In genomic region chr1:11067716-11068495, GRCh38 we compare ENCODE assay signal across 28 cellular contexts. TPM values are rescaled to one million over a fixed set of nuclear protein-coding genes. Genes with fewer than 3 reads are reported as not detected.
DNase-seq lines count a peak whose midpoint lies in the region; ATAC-seq and TF ChIP-seq lines count a peak whose summit lies in the region.
"Had no signal": no experiment of that assay in that cellular context is flagged by ENCODE, and none has a peak within 500 bp of the region (broad histone marks: within the 10 kb centered on the region; RNA-seq: fewer than 3 reads in every experiment).

No MANE protein-coding gene starts in this region.

- no peaks in the 10 kb centered on the region for H3K9me3 ChIP-seq in upper lobe of right lung
- H3K9me3 ChIP-seq: BLaER1, body of pancreas, Caco-2, SJCRH30, thoracic aorta, vagina had no signal

- H3K36me3 ChIP-seq in upper lobe of right lung: peaks cover 73% of the 10 kb centered on the region

- H3K4me3 ChIP-seq in upper lobe of right lung: no peak overlapping the region
- H3K4me3 ChIP-seq: BLaER1, body of pancreas, GM23338, SJCRH30, skin epidermis, thoracic aorta, vagina had no signal

- TF ChIP-seq CTCF in chondrocyte (IDR thresholded peaks at IDR 0.05) (no peak), upper lobe of right lung (IDR thresholded peaks at IDR 0.05) (no peak), CD14-positive monocyte (IDR thresholded peaks at IDR 0.05) (no peak)

- POLR2A ChIA-PET in activated naive CD8-positive, alpha-beta T cell treated with anti-CD3 and anti-CD28 coated beads, Interleukin-2, amount 10 ng/mL, durations not matched to agents 7 days and 5 days (lab: Charles Lee): no interaction called here

- peaks cover 38% of the 10 kb centered on the region for H3K36me3 Mint-ChIP-seq in activated naive CD8-positive, alpha-beta T cell treated with anti-CD3 and anti-CD28 coated beads, Interleukin-2, amount 10 ng/mL, durations not matched to agents 7 days and 5 days
- peaks cover 53% of the 10 kb centered on the region for H3K36me3 Mint-ChIP-seq in activated naive CD8-positive, alpha-beta T cell treated with anti-CD3 and anti-CD28 coated beads for 36 hours
- H3K36me3 Mint-ChIP-seq in chondrocyte (ENCODE audit: low read depth) (peaks cover 46% of the 10 kb centered on the region), CD14-positive monocyte (peaks cover 75 to 91% of the 10 kb centered on the region in 2 donors)

- H3K4me1 Mint-ChIP-seq in activated naive CD8-positive, alpha-beta T cell treated with anti-CD3 and anti-CD28 coated beads, Interleukin-2, amount 10 ng/mL, durations not matched to agents 7 days and 5 days: peaks cover 28% of the 10 kb centered on the region
- peaks cover 13% of the 10 kb centered on the region for H3K4me1 Mint-ChIP-seq in activated naive CD8-positive, alpha-beta T cell treated with anti-CD3 and anti-CD28 coated beads for 36 hours
- H3K4me1 Mint-ChIP-seq in chondrocyte (ENCODE audit: low read depth) (no peaks in the 10 kb centered on the region), CD14-positive monocyte (no peaks in the 10 kb centered on the region)

- H3K9me3 Mint-ChIP-seq in activated naive CD8-positive, alpha-beta T cell treated with anti-CD3 and anti-CD28 coated beads, Interleukin-2, amount 10 ng/mL, durations not matched to agents 7 days and 5 days: no peaks in the 10 kb centered on the region
- no peaks in the 10 kb centered on the region for H3K9me3 Mint-ChIP-seq in activated naive CD8-positive, alpha-beta T cell treated with anti-CD3 and anti-CD28 coated beads for 36 hours
- no peaks in the 10 kb centered on the region for H3K9me3 Mint-ChIP-seq in chondrocyte (ENCODE audit: low read depth)
- peaks cover 0 to 4% (median 2%) of the 10 kb centered on the region in 7 donors for H3K9me3 Mint-ChIP-seq in CD14-positive monocyte
- H3K9me3 Mint-ChIP-seq: activated T-helper 2 cell treated with anti-CD3 and anti-CD28 coated beads, Interferon-gamma antibody, Interleukin-2, Interleukin-4, amounts not matched to agents 10 μg/mL and 5 μg/mL and 100 μg/mL, durations not matched to agents 14 hours and 24 hours and 36 hours; GM23338; T-cell had no signal

- no peaks in the 10 kb centered on the region for H3K4me1 ChIP-seq in upper lobe of right lung
- H3K4me1 ChIP-seq: Caco-2, SJCRH30, vagina had no signal

- no peak overlapping the region for H3K4me3 Mint-ChIP-seq in activated naive CD8-positive, alpha-beta T cell treated with anti-CD3 and anti-CD28 coated beads, Interleukin-2, amount 10 ng/mL, durations not matched to agents 7 days and 5 days
- H3K4me3 Mint-ChIP-seq in activated naive CD8-positive, alpha-beta T cell treated with anti-CD3 and anti-CD28 coated beads for 36 hours: no peak overlapping the region
- no peak overlapping the region for H3K4me3 Mint-ChIP-seq in chondrocyte (ENCODE audit: unreplicated experiment)
- H3K4me3 Mint-ChIP-seq in CD14-positive monocyte: no peak overlapping the region
- H3K4me3 Mint-ChIP-seq: activated CD4-positive, alpha-beta T cell treated with anti-CD3 and anti-CD28 coated beads for 36 hours; GM23338; T-cell had no signal

- ATAC-seq in activated naive CD8-positive, alpha-beta T cell treated with anti-CD3 and anti-CD28 coated beads, Interleukin-2, amount 10 ng/mL, durations not matched to agents 7 days and 5 days (ENCODE audit: low read depth): no peak
- ATAC-seq in upper lobe of right lung: no peak
- ATAC-seq: activated CD4-positive, alpha-beta T cell treated with anti-CD3 and anti-CD28 coated beads for 36 hours; body of pancreas; GM23338; T-cell had no signal

- no peaks in the 10 kb centered on the region for H3K27me3 Mint-ChIP-seq in activated naive CD8-positive, alpha-beta T cell treated with anti-CD3 and anti-CD28 coated beads, Interleukin-2, amount 10 ng/mL, durations not matched to agents 7 days and 5 days
- no peaks in the 10 kb centered on the region for H3K27me3 Mint-ChIP-seq in activated naive CD8-positive, alpha-beta T cell treated with anti-CD3 and anti-CD28 coated beads for 36 hours
- no peaks in the 10 kb centered on the region for H3K27me3 Mint-ChIP-seq in chondrocyte (ENCODE audit: low read depth)
- no peaks in the 10 kb centered on the region for H3K27me3 Mint-ChIP-seq in CD14-positive monocyte (ENCODE audit: low read depth in 3 of 3)
- H3K27me3 Mint-ChIP-seq: activated CD4-positive, alpha-beta T cell treated with anti-CD3 and anti-CD28 coated beads for 36 hours; T-cell had no signal

- no peak for DNase-seq in activated naive CD8-positive, alpha-beta T cell treated with anti-CD3 and anti-CD28 coated beads, Interleukin-2, amount 10 ng/mL, durations not matched to agents 7 days and 5 days
- DNase-seq in activated naive CD8-positive, alpha-beta T cell treated with anti-CD3 and anti-CD28 coated beads for 36 hours: no peak
- DNase-seq in chondrocyte (ENCODE audit: low spot score): peak; percentile 70
- DNase-seq in occipital lobe (lab: John Stamatoyannopoulos, UW): peak; percentile 28
- DNase-seq in upper lobe of right lung: peak; percentile 46
- no peak for DNase-seq in CD14-positive monocyte (ENCODE audit: low spot score)
- DNase-seq in HK-2 (ENCODE audit: unreplicated experiment): no peak
- DNase-seq in activated CD4-positive, alpha-beta T cell treated with anti-CD3 and anti-CD28 coated beads, Interleukin-2, amount 50 U/mL, for 1 hour: no peak
- DNase-seq: activated CD4-positive, alpha-beta T cell treated with anti-CD3 and anti-CD28 coated beads for 36 hours; DMS79 treated with DMSO at 0.1 percent for 48 hours; effector memory CD4-positive, alpha-beta T cell; erythroblast; foreskin fibroblast; MV-4-11; NCI-H2171; NCI-H526; SJCRH30; T-cell had no signal

- intact Hi-C loops in upper lobe of right lung (cut with DNase I) (no loop called here), CD14-positive monocyte (cut with micrococcal nuclease) (no loop called here)

- H3K27ac Mint-ChIP-seq in activated naive CD8-positive, alpha-beta T cell treated with anti-CD3 and anti-CD28 coated beads, Interleukin-2, amount 10 ng/mL, durations not matched to agents 7 days and 5 days: peak overlapping the region; percentile 45
- H3K27ac Mint-ChIP-seq in activated naive CD8-positive, alpha-beta T cell treated with anti-CD3 and anti-CD28 coated beads for 36 hours: no peak overlapping the region
- H3K27ac Mint-ChIP-seq in chondrocyte (ENCODE audit: unreplicated experiment) (no peak overlapping the region), CD14-positive monocyte (peak overlapping the region in 1 of 7 donors; percentile 31)
- H3K27ac Mint-ChIP-seq: activated T-helper 2 cell treated with anti-CD3 and anti-CD28 coated beads, Interferon-gamma antibody, Interleukin-2, Interleukin-4, amounts not matched to agents 10 μg/mL and 5 μg/mL and 100 μg/mL, durations not matched to agents 14 hours and 24 hours and 36 hours; GM23338; T-cell had no signal

- no peaks in the 10 kb centered on the region for H3K27me3 ChIP-seq in upper lobe of right lung
- H3K27me3 ChIP-seq: BLaER1, body of pancreas, SJCRH30, vagina had no signal

- no peak overlapping the region for H3K27ac ChIP-seq in upper lobe of right lung
- H3K27ac ChIP-seq: BLaER1, body of pancreas, KMS-11, SJCRH30, thoracic aorta, vagina had no signal

RNA-seq across cellular contexts. Expression of gene SRM, which starts 8.1 kb away (rescaled TPM):
- total RNA-seq in activated naive CD8-positive, alpha-beta T cell treated with anti-CD3 and anti-CD28 coated beads, Interleukin-2, amount 10 ng/mL, durations not matched to agents 7 days and 5 days: 10 to 100 TPM; 72.3 to 85.0 TPM
- total RNA-seq in activated naive CD8-positive, alpha-beta T cell treated with anti-CD3 and anti-CD28 coated beads for 36 hours: 100 to 1,000 TPM; 387 to 388 TPM
- 140 to 176 TPM (median 141 TPM) in 3 replicates for total RNA-seq in chondrocyte
- 10.9 TPM for total RNA-seq in occipital lobe
- 46.1 TPM for total RNA-seq in upper lobe of right lung
- polyA plus RNA-seq in CD14-positive monocyte: 10 to 100 TPM; 23.2 to 37.6 TPM

RNA-seq across cellular contexts. Expression of gene MASP2, which starts 20.9 kb away (rescaled TPM):
- not detected for total RNA-seq in activated naive CD8-positive, alpha-beta T cell treated with anti-CD3 and anti-CD28 coated beads, Interleukin-2, amount 10 ng/mL, durations not matched to agents 7 days and 5 days
- under 1 TPM in 1 of 2 experiments, not detected in 1; 0.25 TPM for total RNA-seq in activated naive CD8-positive, alpha-beta T cell treated with anti-CD3 and anti-CD28 coated beads for 36 hours
- total RNA-seq in chondrocyte (not detected in 3 replicates), occipital lobe (not detected), upper lobe of right lung (not detected)
- not detected for polyA plus RNA-seq in CD14-positive monocyte
- total RNA-seq: activated CD4-positive, alpha-beta T cell treated with anti-CD3 and anti-CD28 coated beads for 36 hours; body of pancreas; lower leg skin; thoracic aorta; vagina had no signal

RNA-seq across cellular contexts. Expression of gene EXOSC10, which starts 31.8 kb away (rescaled TPM):
- total RNA-seq in activated naive CD8-positive, alpha-beta T cell treated with anti-CD3 and anti-CD28 coated beads, Interleukin-2, amount 10 ng/mL, durations not matched to agents 7 days and 5 days: 10 to 100 TPM; 89.1 to 92.8 TPM
- total RNA-seq in activated naive CD8-positive, alpha-beta T cell treated with anti-CD3 and anti-CD28 coated beads for 36 hours: 10 to 100 TPM; 80.9 to 93.2 TPM
- total RNA-seq in chondrocyte: 49.1 to 57.2 TPM (median 49.8 TPM) in 3 replicates
- 44.1 TPM for total RNA-seq in occipital lobe
- 50.9 TPM for total RNA-seq in upper lobe of right lung
- 10 to 100 TPM; 24.0 to 27.4 TPM for polyA plus RNA-seq in CD14-positive monocyte

RNA-seq across cellular contexts. Expression of gene TARDBP, which starts 55.5 kb away (rescaled TPM):
- total RNA-seq in activated naive CD8-positive, alpha-beta T cell treated with anti-CD3 and anti-CD28 coated beads, Interleukin-2, amount 10 ng/mL, durations not matched to agents 7 days and 5 days: 100 to 1,000 TPM; 166 to 174 TPM
- 100 to 1,000 TPM; 202 to 206 TPM for total RNA-seq in activated naive CD8-positive, alpha-beta T cell treated with anti-CD3 and anti-CD28 coated beads for 36 hours
- total RNA-seq in chondrocyte (97.8 to 119 TPM (median 103 TPM) in 3 replicates), occipital lobe (102 TPM), upper lobe of right lung (112 TPM)
- 10 to 100 TPM; 49.4 to 61.4 TPM for polyA plus RNA-seq in CD14-positive monocyte

Comparison
In these comparisons a context has a peak if more than half of its experiments do, and no peak if none do; other contexts are left out.
1. DNase-seq: peak in chondrocyte (single experiment), occipital lobe (single experiment) and upper lobe of right lung (single experiment); none in activated naive CD8-positive, alpha-beta T cell treated with anti-CD3 and anti-CD28 coated beads, Interleukin-2, amount 10 ng/mL, durations not matched to agents 7 days and 5 days (single experiment), activated naive CD8-positive, alpha-beta T cell treated with anti-CD3 and anti-CD28 coated beads for 36 hours (single experiment), CD14-positive monocyte (single experiment), HK-2 (single experiment) and activated CD4-positive, alpha-beta T cell treated with anti-CD3 and anti-CD28 coated beads, Interleukin-2, amount 50 U/mL, for 1 hour (single experiment).